ENCODE assay signal across 12 cellular contexts in the genomic region with DNA sequence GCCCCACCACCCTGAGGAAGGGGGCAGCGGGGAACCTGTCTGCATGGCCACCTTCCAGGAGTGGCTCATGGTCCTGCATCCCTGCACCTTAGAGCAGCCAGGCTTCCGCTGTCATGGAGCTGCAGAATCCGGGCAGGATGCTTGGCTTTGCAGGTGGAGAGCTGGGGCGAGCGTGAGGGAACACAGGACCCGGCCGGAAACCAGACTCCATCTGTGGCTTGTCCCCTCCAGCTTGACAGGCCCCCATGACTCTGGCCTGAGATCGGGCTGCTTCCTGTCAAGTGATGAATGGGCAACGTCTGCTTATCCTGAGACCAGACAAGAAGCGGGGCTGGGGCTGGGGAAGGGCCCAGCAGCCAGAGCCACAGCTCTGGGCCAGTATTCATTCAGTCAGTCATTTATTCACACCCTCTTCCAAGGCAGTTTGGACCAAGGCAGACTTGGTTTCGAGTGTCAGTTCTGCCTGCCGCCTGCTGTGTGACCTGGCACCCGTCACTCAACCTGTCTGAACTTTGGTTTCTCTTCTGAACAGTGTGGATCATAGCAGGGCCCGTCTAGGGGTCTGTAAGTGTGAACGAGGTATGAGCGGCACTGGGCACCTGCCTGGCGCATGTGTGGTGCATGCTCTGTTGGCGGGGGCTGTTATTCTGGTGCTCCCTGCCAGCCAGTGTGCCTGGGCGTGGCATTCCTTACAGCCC. TPM values are rescaled to one million over a fixed set of nuclear protein-coding genes. Genes with fewer than 3 reads are reported as not detected.
DNase-seq lines count a peak whose midpoint lies in the region; ATAC-seq and TF ChIP-seq lines count a peak whose summit lies in the region.
"Had no signal": no experiment of that assay in that cellular context is flagged by ENCODE, and none has a peak within 500 bp of the region (broad histone marks: within the 10 kb centered on the region; RNA-seq: fewer than 3 reads in every experiment).

No MANE protein-coding gene starts in this region.

- no peak overlapping the region for H2AFZ ChIP-seq in mammary epithelial cell (ENCODE audit: low read depth, low read length)

- peaks cover 69 to 77% of the 10 kb centered on the region in 2 donors for H3K4me1 Mint-ChIP-seq in immature natural killer cell

- 52 to 70% methylated on average over 19 of the region's 19 CpGs for WGBS in sigmoid colon, 2 donors
- 97% methylated on average over 16 of the region's 19 CpGs for WGBS in mammary epithelial cell (ENCODE audit: low coverage, missing lambda C conversion rate)

- no peak for TF ChIP-seq POLR2A in sigmoid colon (IDR thresholded peaks at IDR 0.05)
- no peak for TF ChIP-seq POLR2A in GM18505 (IDR thresholded peaks at IDR 0.05; ENCODE audit: borderline replicate concordance, extremely low read depth, insufficient read depth, insufficient read length)

- H3K27ac ChIP-seq in sigmoid colon, result peak overlapping the region; percentile 53 to 78 (median 72)
- H3K27ac ChIP-seq in mammary epithelial cell (ENCODE audit: insufficient read depth, low read depth, low read length), result no peak overlapping the region

- DNase-seq in immature natural killer cell (peak in 1 of 3 donors; percentile 31), sigmoid colon (peak; percentile 86), NCI-H2107 (lab: John Stamatoyannopoulos, UW) (no peak), mammary epithelial cell (no peak)
- DNase-seq: NCI-H1092 treated with DMSO at 0.1 percent for 48 hours, NCI-H774 had no signal

- TF ChIP-seq EP300 in sigmoid colon (IDR thresholded peaks at IDR 0.05), result no peak

- dilution Hi-C loops in mammary epithelial cell (cut with HindIII; ENCODE audit: low sequenced_read_pairs), result no loop called here

- in situ Hi-C loops in mammary epithelial cell (cut with MboI; ENCODE audit: low sequenced_read_pairs in 2 of 2), result no loop called here

- no peaks in the 10 kb centered on the region for H3K36me3 Mint-ChIP-seq in immature natural killer cell
- H3K36me3 Mint-ChIP-seq: activated naive CD4-positive, alpha-beta T cell treated with anti-CD3 and anti-CD28 coated beads, Interleukin-2, amount 50 U/mL, for 24 hours had no signal

- CTCF ChIA-PET in mammary epithelial cell (lab: Charles Lee; ENCODE audit: low non-redundant PET), result no interaction called here

- intact Hi-C loops in sigmoid colon (cut with DNase I), result loop anchor here (10.0 kb wide), 1 partner anchor 170 kb away; no protein-coding TSS in a partner anchor
- intact Hi-C loops in mammary epithelial cell (cut with micrococcal nuclease), result no loop called here

- H3K4me3 ChIP-seq in sigmoid colon (no peak overlapping the region), mammary epithelial cell (replicated peaks in 1 of 3; ENCODE audit: insufficient read depth in 1 of 3, low read depth in 2 of 3, low read length in 3 of 3) (no peak overlapping the region)
- H3K4me3 ChIP-seq: skin epidermis had no signal

- H3K9me3 ChIP-seq in sigmoid colon (no peaks in the 10 kb centered on the region), mammary epithelial cell (replicated peaks; ENCODE audit: insufficient read depth, low read length) (no peaks in the 10 kb centered on the region)

- ATAC-seq in GM18909 (IDR thresholded peaks at IDR 0.05; ENCODE audit: poor library complexity, unreplicated experiment), result peak; percentile 26
- peak; percentile 2; the same call in 1 of the 3 replicates for ATAC-seq in SK-N-SH treated with all-trans-retinoic acid at 6 μM for 48 hours
- ATAC-seq in HG02642 (IDR thresholded peaks at IDR 0.05; ENCODE audit: poor library complexity, unreplicated experiment), result no peak
- ATAC-seq in GM18505 (IDR thresholded peaks at IDR 0.05; ENCODE audit: unreplicated experiment), result no peak

- peaks cover 96% of the 10 kb centered on the region for H3K79me2 ChIP-seq in mammary epithelial cell (ENCODE audit: insufficient read depth, low read length)

- H3K9ac ChIP-seq in mammary epithelial cell (ENCODE audit: insufficient read depth, low read length), result no peak overlapping the region

- TF ChIP-seq CTCF in sigmoid colon (IDR thresholded peaks at IDR 0.05), result no peak
- no peak for TF ChIP-seq CTCF in mammary epithelial cell (conservative IDR thresholded peaks at IDR 0.05 in 1 of 2, IDR thresholded peaks at IDR 0.05 in 1 of 2; ENCODE audit: extremely low read depth in 1 of 2, insufficient read depth in 1 of 2, low read depth in 1 of 2, low read length in 2 of 2)

- no peak overlapping the region for H3K4me2 ChIP-seq in mammary epithelial cell (ENCODE audit: insufficient read depth, low read depth, low read length)

- no peaks in the 10 kb centered on the region for H4K20me1 ChIP-seq in mammary epithelial cell (ENCODE audit: insufficient read depth, low read length)

- peak overlapping the region in 4 of 6 donors; percentile 9 to 58 (median 48) for H3K27ac Mint-ChIP-seq in immature natural killer cell
- H3K27ac Mint-ChIP-seq: activated naive CD4-positive, alpha-beta T cell treated with anti-CD3 and anti-CD28 coated beads, Interleukin-2, amount 50 U/mL, for 24 hours had no signal

- no TSS peak for BruUV-seq in mammary epithelial cell (replicated peaks; lab: Mats Ljungman, UMichigan)

- H3K36me3 ChIP-seq in sigmoid colon (no peaks in the 10 kb centered on the region), mammary epithelial cell (ENCODE audit: insufficient read depth, low read length) (no peaks in the 10 kb centered on the region)

- H3K27me3 ChIP-seq in sigmoid colon (no peaks in the 10 kb centered on the region), mammary epithelial cell (ENCODE audit: insufficient read depth, low read length) (no peaks in the 10 kb centered on the region)

- no peaks in the 10 kb centered on the region for H3K27me3 Mint-ChIP-seq in immature natural killer cell (ENCODE audit: low read depth in 3 of 3)

- H3K4me1 ChIP-seq in sigmoid colon, result peaks cover 0 to 97% (median 83%) of the 10 kb centered on the region in 4 donors
- peaks cover 67% of the 10 kb centered on the region for H3K4me1 ChIP-seq in mammary epithelial cell (ENCODE audit: insufficient read depth, low read length)

- H3K4me3 Mint-ChIP-seq in immature natural killer cell, result peak overlapping the region; percentile 20 to 61 (median 53)
- H3K4me3 Mint-ChIP-seq: activated naive CD4-positive, alpha-beta T cell treated with anti-CD3 and anti-CD28 coated beads, Interleukin-2, amount 50 U/mL, for 24 hours had no signal

- H3K9me3 Mint-ChIP-seq in immature natural killer cell, result no peaks in the 10 kb centered on the region
- H3K9me3 Mint-ChIP-seq: activated naive CD4-positive, alpha-beta T cell treated with anti-CD3 and anti-CD28 coated beads, Interleukin-2, amount 50 U/mL, for 24 hours had no signal

TF ChIP-seq in SK-N-SH treated with all-trans-retinoic acid at 6 μM for 48 hours, 23 proteins besides CTCF, POLR2A, EP300 and RAD21:
- TF ChIP-seq ZNF8 (CRISPR knock-in tag; IDR thresholded peaks at IDR 0.05) (no peak), TCF4 (CRISPR knock-in tag; IDR thresholded peaks at IDR 0.05; ENCODE audit: borderline replicate concordance) (peak; percentile 18; the same call in 1 of the 2 replicates)
TF ChIP-seq in SK-N-SH treated with all-trans-retinoic acid at 6 μM for 48 hours: peak in this region for 1.

RNA-seq across cellular contexts. Expression of a gene that starts 37.5 kb away (rescaled TPM):
- 10 to 100 TPM in 2 of 3 donors, 1 to 10 TPM in 1; 8.8 to 18.0 (median 13.8) TPM for polyA plus RNA-seq in immature natural killer cell
- 10 to 100 TPM in 2 of 4 donors, 1 to 10 TPM in 2; 8.2 to 24.1 (median 14.2) TPM for total RNA-seq in sigmoid colon
- 10 to 100 TPM; 13.8 to 36.2 (median 24.7) TPM for polyA plus RNA-seq in sigmoid colon
- 10 to 100 TPM; 41.3 to 41.7 TPM for total RNA-seq in mammary epithelial cell
- polyA plus RNA-seq in mammary epithelial cell, result 50.6 TPM
- polyA minus RNA-seq in mammary epithelial cell, result 68.8 TPM

Comparison
In these comparisons a context has a peak if more than half of its experiments do, and no peak if none do; other contexts are left out.
1. ATAC-seq: peak in GM18909 (single experiment) and SK-N-SH treated with all-trans-retinoic acid at 6 μM for 48 hours (single experiment); none in HG02642 (single experiment) and GM18505 (single experiment).